In the genomic region with DNA sequence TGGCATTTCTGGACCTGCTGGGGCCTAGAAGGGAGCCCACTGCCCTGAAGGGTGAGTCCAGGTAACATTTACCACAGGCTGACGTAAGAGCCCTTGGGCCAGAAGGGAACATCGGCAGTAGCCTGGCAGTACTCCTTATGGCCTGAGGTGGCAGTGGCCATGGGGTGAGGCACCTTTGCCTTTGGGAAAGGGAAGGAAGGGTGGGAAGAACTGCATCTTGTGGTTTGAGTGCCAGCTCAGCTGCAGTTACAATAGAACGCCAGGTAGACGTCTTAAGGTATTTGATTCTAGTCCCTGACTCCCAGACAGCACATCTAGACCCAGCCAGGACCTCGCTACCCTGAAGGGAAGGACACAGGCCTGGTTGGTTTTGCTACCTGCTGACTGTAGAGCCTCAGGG, we compare ENCODE assay signal across 29 cellular contexts.
"Had no signal": no experiment of that assay in that cellular context is flagged by ENCODE, and none has a peak within 500 bp of the region (broad histone marks: within the 10 kb centered on the region; RNA-seq: fewer than 3 reads in every experiment).

No MANE protein-coding gene starts in this region.

- H3K27me3 Mint-ChIP-seq: naive B cell; stimulated activated naive CD8-positive, alpha-beta T cell treated with anti-CD3 and anti-CD28 coated beads, Interleukin-15, Interleukin-2, amounts not matched to agents 100 ng/mL and 50 ng/mL, for 24 hours had no signal

- DNase-seq: kidney glomerular epithelial cell; left cardiac atrium; mesendoderm; naive B cell; natural killer cell; nephron progenitor cell; pancreas; posterior cingulate gyrus; retina; right cardiac atrium; sigmoid colon; small intestine; spleen; stimulated activated CD4-positive, alpha-beta T cell treated with anti-CD3 and anti-CD28 coated beads, Interleukin-4, amount 100 ng/mL, for 24 hours; stimulated activated naive CD4-positive, alpha-beta T cell; tibial artery; uterus had no signal

- H3K4me3 ChIP-seq: hepatocyte, lung, neural progenitor cell, pancreas, prostate gland, sigmoid colon, spleen, suprapubic skin, thoracic aorta, tibial artery, uterus had no signal

- H3K4me1 Mint-ChIP-seq: mesothelial cell of epicardium; naive B cell; natural killer cell; neural progenitor cell; stimulated activated effector memory CD8-positive, alpha-beta T cell treated with anti-CD3 and anti-CD28 coated beads, Interleukin-12 subunit alpha, Interleukin-12 subunit beta, amount 100 ng/mL, for 72 hours had no signal

- ATAC-seq: left cardiac atrium; left lobe of liver; natural killer cell; pancreas; right cardiac atrium; stimulated activated effector memory CD8-positive, alpha-beta T cell treated with anti-CD3 and anti-CD28 coated beads, Interleukin-12 subunit alpha, Interleukin-12 subunit beta, amount 100 ng/mL, for 72 hours had no signal

- H3K27ac ChIP-seq: hepatocyte, neural progenitor cell, pancreas, prostate gland, sigmoid colon, spleen, suprapubic skin, thoracic aorta, tibial artery, uterus had no signal

- H3K79me2 ChIP-seq: hepatocyte had no signal

- H3K9ac ChIP-seq: neural progenitor cell had no signal

- H3K27ac Mint-ChIP-seq: mesothelial cell of epicardium; natural killer cell; nephron progenitor cell; neural progenitor cell; stimulated activated effector memory CD8-positive, alpha-beta T cell treated with anti-CD3 and anti-CD28 coated beads, Interleukin-12 subunit alpha, Interleukin-12 subunit beta, amount 100 ng/mL, for 72 hours; stimulated activated naive CD8-positive, alpha-beta T cell treated with anti-CD3 and anti-CD28 coated beads, Interleukin-15, Interleukin-2, amounts not matched to agents 100 ng/mL and 50 ng/mL, for 24 hours; type B pancreatic cell had no signal

- FAIRE-seq: keratinocyte, pancreas, small intestine had no signal

- H3K9me3 ChIP-seq: pancreas, prostate gland, sigmoid colon, thoracic aorta, uterus had no signal

- H3K36me3 Mint-ChIP-seq: mesothelial cell of epicardium; neural progenitor cell; stimulated activated effector memory CD8-positive, alpha-beta T cell treated with anti-CD3 and anti-CD28 coated beads, Interleukin-12 subunit alpha, Interleukin-12 subunit beta, amount 100 ng/mL, for 72 hours; type B pancreatic cell had no signal

- H3K36me3 ChIP-seq: neural progenitor cell, pancreas, prostate gland, sigmoid colon, spleen, suprapubic skin, thoracic aorta, tibial artery, uterus had no signal

- H2AFZ ChIP-seq: hepatocyte, neural progenitor cell had no signal

- H3K27me3 ChIP-seq: hepatocyte, neural progenitor cell, pancreas, sigmoid colon, spleen, suprapubic skin, tibial artery, uterus had no signal

- H3K4me1 ChIP-seq: neural progenitor cell, pancreas, prostate gland, sigmoid colon, spleen, suprapubic skin, tibial artery, uterus had no signal

- H3K4me3 Mint-ChIP-seq: mesothelial cell of epicardium; naive B cell; natural killer cell; nephron progenitor cell; neural progenitor cell; stimulated activated effector memory CD8-positive, alpha-beta T cell treated with anti-CD3 and anti-CD28 coated beads, Interleukin-12 subunit alpha, Interleukin-12 subunit beta, amount 100 ng/mL, for 72 hours; stimulated activated naive CD8-positive, alpha-beta T cell treated with anti-CD3 and anti-CD28 coated beads, Interleukin-15, Interleukin-2, amounts not matched to agents 100 ng/mL and 50 ng/mL, for 24 hours; type B pancreatic cell had no signal

- H3K4me2 ChIP-seq: hepatocyte, neural progenitor cell had no signal
